28 cellular contexts compared by ENCODE assay signal in genomic region chr5:123647066-123647465, GRCh38.
"Had no signal": no experiment of that assay in that cellular context is flagged by ENCODE, and none has a peak within 500 bp of the region (broad histone marks: within the 10 kb centered on the region; RNA-seq: fewer than 3 reads in every experiment).

No MANE protein-coding gene starts in this region.

- H3K27me3 Mint-ChIP-seq: dendritic cell treated with granulocyte-macrophage colony-stimulating factor and Interleukin-4, amounts not matched to agents 40 ng/mL and 50 ng/mL, for 4 days had no signal

- DNase-seq: activated CD4-positive, alpha-beta T cell treated with anti-CD3 and anti-CD28 coated beads, Interleukin-2, amount 10 ng/mL, durations not matched to agents 24 days and 14 days; activated CD8-positive, alpha-beta T cell treated with anti-CD3 and anti-CD28 coated beads, Interleukin-2, amount 10 ng/mL, durations not matched to agents 7 days and 5 days; activated gamma-delta T cell; brain microvascular endothelial cell; caudate nucleus; effector CD8-positive, alpha-beta T cell; erythroblast; foreskin fibroblast; kidney; lower lobe of right lung; naive thymus-derived CD4-positive, alpha-beta T cell; occipital lobe; posterior cingulate gyrus; small intestine; stimulated activated CD4-positive, alpha-beta T cell treated with anti-CD3 and anti-CD28 coated beads, Interleukin-2, amount 100 ng/mL, for 24 hours; stomach; uterus had no signal

- H3K4me1 ChIP-seq: ascending aorta, lower lobe of right lung, stomach, suprapubic skin, tibial nerve, uterus had no signal

- H3K27ac ChIP-seq: ascending aorta, brain microvascular endothelial cell, lower lobe of right lung, stomach, suprapubic skin, tibial nerve, uterus, VCaP had no signal

- H3K27me3 ChIP-seq: ascending aorta, brain microvascular endothelial cell, stomach, suprapubic skin, tibial nerve, uterus had no signal

- H3K9me3 ChIP-seq: ascending aorta, lower lobe of right lung, stomach, suprapubic skin, uterus had no signal

- H3K4me1 Mint-ChIP-seq: activated CD4-positive, alpha-beta T cell treated with anti-CD3 and anti-CD28 coated beads, Interleukin-2, amount 10 ng/mL, durations not matched to agents 24 days and 14 days; activated naive CD4-positive, alpha-beta T cell treated with anti-CD3 and anti-CD28 coated beads, Interleukin-2, amount 50 U/mL, for 24 hours; naive thymus-derived CD4-positive, alpha-beta T cell; neural crest cell; stimulated activated effector memory CD8-positive, alpha-beta T cell treated with anti-CD3 and anti-CD28 coated beads, Interleukin-12 subunit alpha, Interleukin-12 subunit beta, amount 100 ng/mL, for 72 hours had no signal

- H3K9me3 Mint-ChIP-seq: activated CD4-positive, alpha-beta T cell treated with anti-CD3 and anti-CD28 coated beads, Interleukin-2, amount 10 ng/mL, durations not matched to agents 24 days and 14 days; activated naive CD4-positive, alpha-beta T cell treated with anti-CD3 and anti-CD28 coated beads, Interleukin-2, amount 50 U/mL, for 24 hours; activated T-helper 1 cell treated with anti-CD3 and anti-CD28 coated beads, Interleukin-12 subunit alpha, Interleukin-12 subunit beta, Interleukin-2, Interleukin-4 antibody, amounts not matched to agents 30 ng/mL and 10 ng/mL and 1 ng/mL, durations not matched to agents 14 hours and 24 hours and 36 hours; neural crest cell; stimulated activated effector memory CD8-positive, alpha-beta T cell treated with anti-CD3 and anti-CD28 coated beads, Interleukin-12 subunit alpha, Interleukin-12 subunit beta, amount 100 ng/mL, for 72 hours had no signal

- H3K4me3 Mint-ChIP-seq: activated CD4-positive, alpha-beta T cell treated with anti-CD3 and anti-CD28 coated beads, Interleukin-2, amount 10 ng/mL, durations not matched to agents 24 days and 14 days; activated CD8-positive, alpha-beta T cell treated with anti-CD3 and anti-CD28 coated beads, Interleukin-2, amount 10 ng/mL, durations not matched to agents 7 days and 5 days; activated naive CD4-positive, alpha-beta T cell treated with anti-CD3 and anti-CD28 coated beads, Interleukin-2, amount 50 U/mL, for 24 hours; activated T-helper 1 cell treated with anti-CD3 and anti-CD28 coated beads, Interleukin-12 subunit alpha, Interleukin-12 subunit beta, Interleukin-2, Interleukin-4 antibody, amounts not matched to agents 30 ng/mL and 10 ng/mL and 1 ng/mL, durations not matched to agents 14 hours and 24 hours and 36 hours; dendritic cell treated with granulocyte-macrophage colony-stimulating factor and Interleukin-4, amounts not matched to agents 40 ng/mL and 50 ng/mL, for 4 days; naive thymus-derived CD4-positive, alpha-beta T cell; neural crest cell; stimulated activated effector memory CD8-positive, alpha-beta T cell treated with anti-CD3 and anti-CD28 coated beads, Interleukin-12 subunit alpha, Interleukin-12 subunit beta, amount 100 ng/mL, for 72 hours had no signal

- H3K27ac Mint-ChIP-seq: activated CD4-positive, alpha-beta T cell treated with anti-CD3 and anti-CD28 coated beads, Interleukin-2, amount 10 ng/mL, durations not matched to agents 24 days and 14 days; activated CD8-positive, alpha-beta T cell treated with anti-CD3 and anti-CD28 coated beads, Interleukin-2, amount 10 ng/mL, durations not matched to agents 7 days and 5 days; activated naive CD4-positive, alpha-beta T cell treated with anti-CD3 and anti-CD28 coated beads, Interleukin-2, amount 50 U/mL, for 24 hours; activated T-helper 1 cell treated with anti-CD3 and anti-CD28 coated beads, Interleukin-12 subunit alpha, Interleukin-12 subunit beta, Interleukin-2, Interleukin-4 antibody, amounts not matched to agents 30 ng/mL and 10 ng/mL and 1 ng/mL, durations not matched to agents 14 hours and 24 hours and 36 hours; dendritic cell treated with granulocyte-macrophage colony-stimulating factor and Interleukin-4, amounts not matched to agents 40 ng/mL and 50 ng/mL, for 4 days; naive thymus-derived CD4-positive, alpha-beta T cell; stimulated activated effector memory CD8-positive, alpha-beta T cell treated with anti-CD3 and anti-CD28 coated beads, Interleukin-12 subunit alpha, Interleukin-12 subunit beta, amount 100 ng/mL, for 72 hours had no signal

- H3K36me3 Mint-ChIP-seq: activated naive CD4-positive, alpha-beta T cell treated with anti-CD3 and anti-CD28 coated beads, Interleukin-2, amount 50 U/mL, for 24 hours; naive thymus-derived CD4-positive, alpha-beta T cell; stimulated activated effector memory CD8-positive, alpha-beta T cell treated with anti-CD3 and anti-CD28 coated beads, Interleukin-12 subunit alpha, Interleukin-12 subunit beta, amount 100 ng/mL, for 72 hours had no signal

- ATAC-seq: activated CD4-positive, CD25-positive, alpha-beta regulatory T cell treated with anti-CD3 and anti-CD28 coated beads, Interleukin-2, amount 50 U/mL, for 24 hours; activated CD8-positive, alpha-beta T cell treated with anti-CD3 and anti-CD28 coated beads, Interleukin-2, amount 10 ng/mL, durations not matched to agents 7 days and 5 days; lower lobe of right lung; naive thymus-derived CD4-positive, alpha-beta T cell; sciatic nerve; stimulated activated effector memory CD8-positive, alpha-beta T cell treated with anti-CD3 and anti-CD28 coated beads, Interleukin-12 subunit alpha, Interleukin-12 subunit beta, amount 100 ng/mL, for 72 hours had no signal
